In the genomic region with DNA sequence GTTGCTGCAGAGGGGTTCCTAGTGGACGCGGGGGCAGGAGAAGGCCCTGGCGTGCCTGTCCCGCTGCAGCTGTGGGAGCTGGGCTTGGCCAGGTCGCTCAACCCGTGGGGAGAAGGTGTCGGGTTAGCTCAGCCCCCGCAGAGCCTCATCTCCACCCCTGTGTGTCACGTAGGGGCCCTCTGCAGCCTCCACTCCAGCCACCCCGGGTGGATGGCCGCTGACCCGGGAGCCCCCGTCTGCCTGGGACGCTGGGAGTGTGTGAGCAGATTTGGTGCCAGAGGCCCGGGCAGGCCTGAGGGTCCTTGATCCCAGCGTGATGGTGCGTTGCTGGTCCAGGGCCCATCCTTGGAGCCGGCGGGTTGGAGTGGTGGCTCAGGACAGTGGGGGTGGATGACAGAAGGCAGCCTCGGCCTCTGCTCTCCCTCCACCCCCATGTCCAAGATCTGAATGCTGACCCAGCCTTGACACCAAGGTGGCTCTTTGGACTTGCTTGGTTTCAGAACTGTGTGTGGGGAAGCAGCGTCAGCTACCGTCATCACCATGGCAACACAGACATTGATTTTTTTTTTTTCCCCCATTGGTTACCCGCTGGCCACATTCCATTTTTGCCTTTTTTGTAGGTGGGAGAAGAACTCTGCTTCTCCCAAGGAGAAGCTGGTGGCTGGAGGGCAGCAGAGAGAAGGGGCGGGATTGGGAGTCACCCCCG, we compare ENCODE assay signal across 1 cellular context.
TF ChIP-seq lines count a peak whose summit lies in the region.

No MANE protein-coding gene starts in this region.

TF ChIP-seq in HepG2, 621 proteins besides CTCF, POLR2A, EP300 and RAD21 (continued from another document and continues in another):
- TF ChIP-seq CREM (IDR thresholded peaks at IDR 0.05): no peak
- no peak for TF ChIP-seq CREM (CRISPR knock-in tag; IDR thresholded peaks at IDR 0.05)
- no peak for TF ChIP-seq MAFF (IDR thresholded peaks at IDR 0.05; ENCODE audit: low read depth, low read length)
- TF ChIP-seq, protein P1, sequence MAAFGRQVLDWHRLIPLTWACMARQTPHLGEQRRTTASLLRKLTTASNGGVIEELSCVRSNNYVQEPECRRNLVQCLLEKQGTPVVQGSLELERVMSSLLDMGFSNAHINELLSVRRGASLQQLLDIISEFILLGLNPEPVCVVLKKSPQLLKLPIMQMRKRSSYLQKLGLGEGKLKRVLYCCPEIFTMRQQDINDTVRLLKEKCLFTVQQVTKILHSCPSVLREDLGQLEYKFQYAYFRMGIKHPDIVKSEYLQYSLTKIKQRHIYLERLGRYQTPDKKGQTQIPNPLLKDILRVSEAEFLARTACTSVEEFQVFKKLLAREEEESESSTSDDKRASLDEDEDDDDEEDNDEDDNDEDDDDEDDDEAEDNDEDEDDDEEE (CRISPR knock-in tag; IDR thresholded peaks at IDR 0.05): no peak
- TF ChIP-seq, protein P2, sequence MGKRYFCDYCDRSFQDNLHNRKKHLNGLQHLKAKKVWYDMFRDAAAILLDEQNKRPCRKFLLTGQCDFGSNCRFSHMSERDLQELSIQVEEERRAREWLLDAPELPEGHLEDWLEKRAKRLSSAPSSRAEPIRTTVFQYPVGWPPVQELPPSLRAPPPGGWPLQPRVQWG (CRISPR knock-in tag; IDR thresholded peaks at IDR 0.05; ENCODE audit: borderline replicate concordance, low read depth): no peak
- no peak for TF ChIP-seq SMC3 (IDR thresholded peaks at IDR 0.05; ENCODE audit: low read length)
- TF ChIP-seq ZNF256 (CRISPR knock-in tag; conservative IDR thresholded peaks at IDR 0.05): no peak
- TF ChIP-seq SP4 (CRISPR knock-in tag; IDR thresholded peaks at IDR 0.05): peak; percentile 58; the same call in 1 of the 2 replicates
- TF ChIP-seq ZNF296 (CRISPR knock-in tag; conservative IDR thresholded peaks at IDR 0.05): no peak
- TF ChIP-seq ZNF878 (CRISPR knock-in tag; IDR thresholded peaks at IDR 0.05): no peak
- TF ChIP-seq ZNF776 (CRISPR knock-in tag; IDR thresholded peaks at IDR 0.05): no peak
- TF ChIP-seq TP53 (CRISPR knock-in tag; conservative IDR thresholded peaks at IDR 0.05): no peak
- TF ChIP-seq, protein P3, sequence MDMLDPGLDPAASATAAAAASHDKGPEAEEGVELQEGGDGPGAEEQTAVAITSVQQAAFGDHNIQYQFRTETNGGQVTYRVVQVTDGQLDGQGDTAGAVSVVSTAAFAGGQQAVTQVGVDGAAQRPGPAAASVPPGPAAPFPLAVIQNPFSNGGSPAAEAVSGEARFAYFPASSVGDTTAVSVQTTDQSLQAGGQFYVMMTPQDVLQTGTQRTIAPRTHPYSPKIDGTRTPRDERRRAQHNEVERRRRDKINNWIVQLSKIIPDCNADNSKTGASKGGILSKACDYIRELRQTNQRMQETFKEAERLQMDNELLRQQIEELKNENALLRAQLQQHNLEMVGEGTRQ (IDR thresholded peaks at IDR 0.05; ENCODE audit: low read depth, low read length): no peak
- TF ChIP-seq, protein P3 (CRISPR knock-in tag; IDR thresholded peaks at IDR 0.05; ENCODE audit: borderline replicate concordance): no peak
- no peak for TF ChIP-seq KDM5A (IDR thresholded peaks at IDR 0.05; ENCODE audit: borderline replicate concordance, low read length)
- TF ChIP-seq, protein P4, sequence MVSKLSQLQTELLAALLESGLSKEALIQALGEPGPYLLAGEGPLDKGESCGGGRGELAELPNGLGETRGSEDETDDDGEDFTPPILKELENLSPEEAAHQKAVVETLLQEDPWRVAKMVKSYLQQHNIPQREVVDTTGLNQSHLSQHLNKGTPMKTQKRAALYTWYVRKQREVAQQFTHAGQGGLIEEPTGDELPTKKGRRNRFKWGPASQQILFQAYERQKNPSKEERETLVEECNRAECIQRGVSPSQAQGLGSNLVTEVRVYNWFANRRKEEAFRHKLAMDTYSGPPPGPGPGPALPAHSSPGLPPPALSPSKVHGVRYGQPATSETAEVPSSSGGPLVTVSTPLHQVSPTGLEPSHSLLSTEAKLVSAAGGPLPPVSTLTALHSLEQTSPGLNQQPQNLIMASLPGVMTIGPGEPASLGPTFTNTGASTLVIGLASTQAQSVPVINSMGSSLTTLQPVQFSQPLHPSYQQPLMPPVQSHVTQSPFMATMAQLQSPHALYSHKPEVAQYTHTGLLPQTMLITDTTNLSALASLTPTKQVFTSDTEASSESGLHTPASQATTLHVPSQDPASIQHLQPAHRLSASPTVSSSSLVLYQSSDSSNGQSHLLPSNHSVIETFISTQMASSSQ (IDR thresholded peaks at IDR 0.05; ENCODE audit: low read depth): no peak
- TF ChIP-seq, protein P4 (CRISPR knock-in tag; IDR thresholded peaks at IDR 0.05; ENCODE audit: borderline replicate concordance): no peak
- no peak for TF ChIP-seq ISX (CRISPR knock-in tag; conservative IDR thresholded peaks at IDR 0.05)
- TF ChIP-seq NFIC (IDR thresholded peaks at IDR 0.05; ENCODE audit: low read length): no peak
- peak; percentile 79 for TF ChIP-seq ONECUT2 (CRISPR knock-in tag; IDR thresholded peaks at IDR 0.05)
- TF ChIP-seq MED8 (CRISPR knock-in tag; IDR thresholded peaks at IDR 0.05; ENCODE audit: insufficient replicate concordance): peak; percentile 19
- TF ChIP-seq, protein P5, sequence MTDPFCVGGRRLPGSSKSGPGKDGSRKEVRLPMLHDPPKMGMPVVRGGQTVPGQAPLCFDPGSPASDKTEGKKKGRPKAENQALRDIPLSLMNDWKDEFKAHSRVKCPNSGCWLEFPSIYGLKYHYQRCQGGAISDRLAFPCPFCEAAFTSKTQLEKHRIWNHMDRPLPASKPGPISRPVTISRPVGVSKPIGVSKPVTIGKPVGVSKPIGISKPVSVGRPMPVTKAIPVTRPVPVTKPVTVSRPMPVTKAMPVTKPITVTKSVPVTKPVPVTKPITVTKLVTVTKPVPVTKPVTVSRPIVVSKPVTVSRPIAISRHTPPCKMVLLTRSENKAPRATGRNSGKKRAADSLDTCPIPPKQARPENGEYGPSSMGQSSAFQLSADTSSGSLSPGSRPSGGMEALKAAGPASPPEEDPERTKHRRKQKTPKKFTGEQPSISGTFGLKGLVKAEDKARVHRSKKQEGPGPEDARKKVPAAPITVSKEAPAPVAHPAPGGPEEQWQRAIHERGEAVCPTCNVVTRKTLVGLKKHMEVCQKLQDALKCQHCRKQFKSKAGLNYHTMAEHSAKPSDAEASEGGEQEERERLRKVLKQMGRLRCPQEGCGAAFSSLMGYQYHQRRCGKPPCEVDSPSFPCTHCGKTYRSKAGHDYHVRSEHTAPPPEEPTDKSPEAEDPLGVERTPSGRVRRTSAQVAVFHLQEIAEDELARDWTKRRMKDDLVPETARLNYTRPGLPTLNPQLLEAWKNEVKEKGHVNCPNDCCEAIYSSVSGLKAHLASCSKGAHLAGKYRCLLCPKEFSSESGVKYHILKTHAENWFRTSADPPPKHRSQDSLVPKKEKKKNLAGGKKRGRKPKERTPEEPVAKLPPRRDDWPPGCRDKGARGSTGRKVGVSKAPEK (CRISPR knock-in tag; IDR thresholded peaks at IDR 0.05; ENCODE audit: borderline replicate concordance): no peak
- TF ChIP-seq, protein P6, sequence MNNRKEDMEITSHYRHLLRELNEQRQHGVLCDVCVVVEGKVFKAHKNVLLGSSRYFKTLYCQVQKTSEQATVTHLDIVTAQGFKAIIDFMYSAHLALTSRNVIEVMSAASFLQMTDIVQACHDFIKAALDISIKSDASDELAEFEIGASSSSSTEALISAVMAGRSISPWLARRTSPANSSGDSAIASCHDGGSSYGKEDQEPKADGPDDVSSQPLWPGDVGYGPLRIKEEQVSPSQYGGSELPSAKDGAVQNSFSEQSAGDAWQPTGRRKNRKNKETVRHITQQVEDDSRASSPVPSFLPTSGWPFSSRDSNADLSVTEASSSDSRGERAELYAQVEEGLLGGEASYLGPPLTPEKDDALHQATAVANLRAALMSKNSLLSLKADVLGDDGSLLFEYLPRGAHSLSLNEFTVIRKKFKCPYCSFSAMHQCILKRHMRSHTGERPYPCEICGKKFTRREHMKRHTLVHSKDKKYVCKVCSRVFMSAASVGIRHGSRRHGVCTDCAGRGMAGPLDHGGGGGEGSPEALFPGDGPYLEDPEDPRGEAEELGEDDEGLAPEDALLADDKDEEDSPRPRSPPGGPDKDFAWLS (CRISPR knock-in tag; IDR thresholded peaks at IDR 0.05; ENCODE audit: borderline replicate concordance): no peak
- 0 out of 2 replicates have a peak, but pooled peaks have one; percentile 20 for TF ChIP-seq ZSCAN25 (CRISPR knock-in tag; IDR thresholded peaks at IDR 0.05)
- TF ChIP-seq ZFP36L2 (CRISPR knock-in tag; IDR thresholded peaks at IDR 0.05): no peak
- no peak for TF ChIP-seq ZNF75D (CRISPR knock-in tag; IDR thresholded peaks at IDR 0.05; ENCODE audit: borderline replicate concordance)
- TF ChIP-seq ISL2 (CRISPR knock-in tag; IDR thresholded peaks at IDR 0.05): no peak
- TF ChIP-seq ELF1 (CRISPR knock-in tag; IDR thresholded peaks at IDR 0.05): no peak
- TF ChIP-seq ZNF331 (CRISPR knock-in tag; IDR thresholded peaks at IDR 0.05): no peak
- TF ChIP-seq, protein P7, sequence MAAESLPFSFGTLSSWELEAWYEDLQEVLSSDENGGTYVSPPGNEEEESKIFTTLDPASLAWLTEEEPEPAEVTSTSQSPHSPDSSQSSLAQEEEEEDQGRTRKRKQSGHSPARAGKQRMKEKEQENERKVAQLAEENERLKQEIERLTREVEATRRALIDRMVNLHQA (CRISPR knock-in tag; IDR thresholded peaks at IDR 0.05): no peak
- no peak for TF ChIP-seq FLYWCH1 (CRISPR knock-in tag; IDR thresholded peaks at IDR 0.05)
- TF ChIP-seq ZNF230 (CRISPR knock-in tag; IDR thresholded peaks at IDR 0.05): no peak
- no peak for TF ChIP-seq ZFAT (CRISPR knock-in tag; conservative IDR thresholded peaks at IDR 0.05)
- no peak for TF ChIP-seq SMAD9 (CRISPR knock-in tag; IDR thresholded peaks at IDR 0.05)
- TF ChIP-seq ZNF430 (CRISPR knock-in tag; IDR thresholded peaks at IDR 0.05): no peak
- TF ChIP-seq ZNF781 (CRISPR knock-in tag; IDR thresholded peaks at IDR 0.05; ENCODE audit: borderline replicate concordance, not compliant biosample characterization): no peak
- TF ChIP-seq WIZ (CRISPR knock-in tag; IDR thresholded peaks at IDR 0.05): no peak
- TF ChIP-seq SETDB1 (CRISPR knock-in tag; IDR thresholded peaks at IDR 0.05; ENCODE audit: borderline replicate concordance): no peak
- TF ChIP-seq, protein P8, sequence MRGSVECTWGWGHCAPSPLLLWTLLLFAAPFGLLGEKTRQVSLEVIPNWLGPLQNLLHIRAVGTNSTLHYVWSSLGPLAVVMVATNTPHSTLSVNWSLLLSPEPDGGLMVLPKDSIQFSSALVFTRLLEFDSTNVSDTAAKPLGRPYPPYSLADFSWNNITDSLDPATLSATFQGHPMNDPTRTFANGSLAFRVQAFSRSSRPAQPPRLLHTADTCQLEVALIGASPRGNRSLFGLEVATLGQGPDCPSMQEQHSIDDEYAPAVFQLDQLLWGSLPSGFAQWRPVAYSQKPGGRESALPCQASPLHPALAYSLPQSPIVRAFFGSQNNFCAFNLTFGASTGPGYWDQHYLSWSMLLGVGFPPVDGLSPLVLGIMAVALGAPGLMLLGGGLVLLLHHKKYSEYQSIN (CRISPR knock-in tag; IDR thresholded peaks at IDR 0.05; ENCODE audit: borderline replicate concordance): no peak
- 0 out of 2 replicates have a peak, but pooled peaks have one; percentile 40 for TF ChIP-seq ZNF737 (CRISPR knock-in tag; IDR thresholded peaks at IDR 0.05; ENCODE audit: borderline replicate concordance)
- TF ChIP-seq, protein P9, sequence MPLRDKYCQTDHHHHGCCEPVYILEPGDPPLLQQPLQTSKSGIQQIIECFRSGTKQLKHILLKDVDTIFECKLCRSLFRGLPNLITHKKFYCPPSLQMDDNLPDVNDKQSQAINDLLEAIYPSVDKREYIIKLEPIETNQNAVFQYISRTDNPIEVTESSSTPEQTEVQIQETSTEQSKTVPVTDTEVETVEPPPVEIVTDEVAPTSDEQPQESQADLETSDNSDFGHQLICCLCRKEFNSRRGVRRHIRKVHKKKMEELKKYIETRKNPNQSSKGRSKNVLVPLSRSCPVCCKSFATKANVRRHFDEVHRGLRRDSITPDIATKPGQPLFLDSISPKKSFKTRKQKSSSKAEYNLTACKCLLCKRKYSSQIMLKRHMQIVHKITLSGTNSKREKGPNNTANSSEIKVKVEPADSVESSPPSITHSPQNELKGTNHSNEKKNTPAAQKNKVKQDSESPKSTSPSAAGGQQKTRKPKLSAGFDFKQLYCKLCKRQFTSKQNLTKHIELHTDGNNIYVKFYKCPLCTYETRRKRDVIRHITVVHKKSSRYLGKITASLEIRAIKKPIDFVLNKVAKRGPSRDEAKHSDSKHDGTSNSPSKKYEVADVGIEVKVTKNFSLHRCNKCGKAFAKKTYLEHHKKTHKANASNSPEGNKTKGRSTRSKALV (CRISPR knock-in tag; IDR thresholded peaks at IDR 0.05): no peak
- TF ChIP-seq ZSCAN31 (CRISPR knock-in tag; IDR thresholded peaks at IDR 0.05; ENCODE audit: low read depth): no peak
- peak; percentile 28 for TF ChIP-seq AGO2 (optimal IDR thresholded peaks at IDR 0.05; ENCODE audit: low read depth, low read length)
